In the genomic region with DNA sequence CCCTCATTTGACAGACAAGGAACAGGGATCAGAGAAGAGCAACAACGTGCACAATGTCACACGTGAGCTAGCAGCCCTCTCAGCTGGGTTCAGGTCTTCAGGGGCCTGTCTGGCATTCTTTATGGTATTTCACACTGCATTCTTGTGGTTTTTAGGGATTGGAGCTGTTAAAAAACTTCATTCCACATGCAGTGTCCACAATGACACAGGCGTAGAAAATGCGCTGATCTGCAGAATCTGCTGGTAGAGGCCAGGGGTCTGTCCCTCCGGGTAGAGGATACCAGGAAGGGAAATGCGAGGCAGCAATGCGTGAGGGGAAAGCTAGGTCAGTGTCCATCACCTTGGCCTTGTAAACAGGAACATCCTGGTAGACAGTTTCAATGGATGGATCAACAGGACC, we compare ENCODE assay signal across 10 cellular contexts. TPM values are rescaled to one million over a fixed set of nuclear protein-coding genes. Genes with fewer than 3 reads are reported as not detected.
DNase-seq lines count a peak whose midpoint lies in the region; ATAC-seq and TF ChIP-seq lines count a peak whose summit lies in the region.
"Had no signal": no experiment of that assay in that cellular context is flagged by ENCODE, and none has a peak within 500 bp of the region (broad histone marks: within the 10 kb centered on the region; RNA-seq: fewer than 3 reads in every experiment).

No MANE protein-coding gene starts in this region.

- WGBS in transverse colon (ENCODE audit: low coverage in 1 of 2), 2 donors, result 69% methylated on average over 7 of the region's 7 CpGs; no CpG with 5 or more reads in 1 of the 2 donors
- 47 to 50% methylated on average over 7 of the region's 7 CpGs for WGBS in tibial nerve, 2 donors

- intact Hi-C loops in left lung (cut with DNase I) (no loop called here), transverse colon (cut with DNase I; ENCODE audit: low total_unique reads) (no loop called here)

- DNase-seq in HFF-Myc (ENCODE audit: extremely low read depth, low read depth) (peak; percentile 68), astrocyte of the cerebellum (ENCODE audit: low read depth) (peak; percentile 75), left lung (no peak), transverse colon (no peak), tibial nerve (ENCODE audit: low spot score in 2 of 2) (no peak)
- DNase-seq: NCI-H510A treated with DMSO at 0.1 percent for 48 hours had no signal

- TF ChIP-seq CTCF in HFF-Myc (IDR thresholded peaks at IDR 0.05; ENCODE audit: low read depth, low read length, missing control alignments) (no peak), astrocyte of the cerebellum (IDR thresholded peaks at IDR 0.05; ENCODE audit: low read depth, low read length, missing control alignments) (no peak), left lung (IDR thresholded peaks at IDR 0.05) (no peak), transverse colon (IDR thresholded peaks at IDR 0.05) (no peak), tibial nerve (IDR thresholded peaks at IDR 0.05) (no peak)

- TF ChIP-seq EP300 in transverse colon (IDR thresholded peaks at IDR 0.05; ENCODE audit: low read depth) (no peak), tibial nerve (IDR thresholded peaks at IDR 0.05) (peak in 1 of 2 donors; percentile 44)

- H3K36me3 ChIP-seq in left lung (peaks cover 0 to 10% of the 10 kb centered on the region in 2 donors), transverse colon (no peaks in the 10 kb centered on the region), tibial nerve (peaks cover 0 to 15% (median 0%) of the 10 kb centered on the region in 3 donors)

- H3K4me1 ChIP-seq in left lung, result peaks cover 0 to 7% of the 10 kb centered on the region in 2 donors
- peaks cover 0 to 1% (median 0%) of the 10 kb centered on the region in 4 donors for H3K4me1 ChIP-seq in transverse colon
- H3K4me1 ChIP-seq in tibial nerve, result peaks cover 0 to 7% (median 0%) of the 10 kb centered on the region in 4 donors

- ATAC-seq in left lung, result peak; percentile 48
- ATAC-seq in HG03139 (IDR thresholded peaks at IDR 0.05; ENCODE audit: unreplicated experiment), result no peak
- no peak for ATAC-seq in GM18502 (IDR thresholded peaks at IDR 0.05; ENCODE audit: poor library complexity, unreplicated experiment)
- ATAC-seq: stimulated activated memory B cell treated with anti-CD40 and anti-IgM and Interleukin-4, amounts not matched to agents 10 μg/mL and 1 μg/mL and 100 μg/mL, for 72 hours had no signal

- H3K27me3 ChIP-seq in left lung (no peaks in the 10 kb centered on the region), transverse colon (no peaks in the 10 kb centered on the region), tibial nerve (no peaks in the 10 kb centered on the region)

- H3K27ac ChIP-seq in left lung (peak overlapping the region in 1 of 2 donors; percentile 42), transverse colon (peak overlapping the region; percentile 19 to 82 (median 79)), tibial nerve (peak overlapping the region in 2 of 4 donors; percentile 46 to 54)
- H3K27ac ChIP-seq: VCaP had no signal

- in situ Hi-C loops in astrocyte of the cerebellum (cut with HindIII; ENCODE audit: low sequenced_read_pairs), result no loop called here
- in situ Hi-C loops in transverse colon (cut with MboI; ENCODE audit: low pct_ligation_motif_present in 1 of 4, low pct_unique_long_range_greater_than_20kb in 1 of 4, low sequenced_read_pairs in 3 of 4), result loop anchor here in 2 of 4 donors (10.0 to 25.0 kb wide), 2 partner anchors 177 to 190 kb away; no protein-coding TSS in a partner anchor

- TF ChIP-seq POLR2A in transverse colon (IDR thresholded peaks at IDR 0.05) (no peak), tibial nerve (IDR thresholded peaks at IDR 0.05) (no peak)

- H3K9me3 ChIP-seq in left lung (no peaks in the 10 kb centered on the region), transverse colon (no peaks in the 10 kb centered on the region), tibial nerve (no peaks in the 10 kb centered on the region)

- no peak overlapping the region for H3K4me3 ChIP-seq in HFF-Myc (replicated peaks; ENCODE audit: low read depth, low read length)
- no peak overlapping the region for H3K4me3 ChIP-seq in astrocyte of the cerebellum (ENCODE audit: low read depth, low read length)
- H3K4me3 ChIP-seq in left lung, result no peak overlapping the region
- no peak overlapping the region for H3K4me3 ChIP-seq in transverse colon
- H3K4me3 ChIP-seq in tibial nerve, result no peak overlapping the region

RNA-seq across cellular contexts. Expression of gene MAP7D3, which starts 36.6 kb away (rescaled TPM):
- total RNA-seq in left lung (1 to 10 TPM; 7.6 to 9.0 TPM), transverse colon (10 to 100 TPM in 1 of 4 donors, 1 to 10 TPM in 3; 2.2 to 10.9 (median 5.2) TPM), tibial nerve (10 to 100 TPM; 19.7 to 32.7 (median 22.8) TPM)

Comparison
In these comparisons a context has a peak if more than half of its experiments do, and no peak if none do; other contexts are left out.
1. DNase-seq: peak in HFF-Myc (single experiment) and astrocyte of the cerebellum (single experiment); none in left lung (0 of 2), transverse colon (single experiment) and tibial nerve (0 of 2).